In genomic region chr18:12441475-12442035, GRCh38 we compare ENCODE assay signal across 24 cellular contexts. TPM values are rescaled to one million over a fixed set of nuclear protein-coding genes. Genes with fewer than 3 reads are reported as not detected.
DNase-seq lines count a peak whose midpoint lies in the region; ATAC-seq and TF ChIP-seq lines count a peak whose summit lies in the region.
"Had no signal": no experiment of that assay in that cellular context is flagged by ENCODE, and none has a peak within 500 bp of the region (broad histone marks: within the 10 kb centered on the region; RNA-seq: fewer than 3 reads in every experiment).

No MANE protein-coding gene starts in this region.

- TF ChIP-seq POLR2A in upper lobe of left lung (IDR thresholded peaks at IDR 0.05): no peak

- H3K27ac ChIP-seq in upper lobe of left lung (no peak overlapping the region), RWPE1 (no peak overlapping the region)
- H3K27ac ChIP-seq: 22Rv1, C4-2B had no signal

- H3K9me3 ChIP-seq in upper lobe of left lung: peaks cover 0 to 8% (median 4%) of the 10 kb centered on the region in 4 donors

- H3K9me3 Mint-ChIP-seq in glutamatergic neuron (ENCODE audit: unreplicated experiment): peaks cover 7% of the 10 kb centered on the region

- no peaks in the 10 kb centered on the region for H3K27me3 ChIP-seq in upper lobe of left lung
- H3K27me3 ChIP-seq: MG63 had no signal

- POLR2A ChIA-PET in RWPE1 (lab: Yijun Ruan, JAX; ENCODE audit: low non-redundant PET): no interaction called here

- TF ChIP-seq EP300 in upper lobe of left lung (IDR thresholded peaks at IDR 0.05): no peak

- H3K27ac Mint-ChIP-seq in glutamatergic neuron (ENCODE audit: unreplicated experiment): peak overlapping the region; percentile 48
- H3K27ac Mint-ChIP-seq: HFFc6 had no signal

- H3K36me3 ChIP-seq in upper lobe of left lung: peaks cover 0 to 13% (median 6%) of the 10 kb centered on the region in 4 donors

- H3K4me3 ChIP-seq in upper lobe of left lung: no peak overlapping the region
- H3K4me3 ChIP-seq: MG63 had no signal

- H3K4me3 Mint-ChIP-seq in glutamatergic neuron (ENCODE audit: unreplicated experiment): no peak overlapping the region
- H3K4me3 Mint-ChIP-seq: H9, HFFc6 had no signal

- H3K27me3 Mint-ChIP-seq in glutamatergic neuron (ENCODE audit: unreplicated experiment): no peaks in the 10 kb centered on the region

- peaks cover 6% of the 10 kb centered on the region for H3K4me1 Mint-ChIP-seq in glutamatergic neuron (ENCODE audit: low read depth, unreplicated experiment)
- H3K4me1 Mint-ChIP-seq: H9 had no signal

- no peaks in the 10 kb centered on the region for H3K4me1 ChIP-seq in upper lobe of left lung

- CTCF ChIA-PET in RWPE1 (lab: Yijun Ruan, JAX): interaction anchor here (0.5 kb wide), 1 partner anchor 166 kb away, joined by 5 read pairs; no protein-coding TSS in a partner anchor

- TF ChIP-seq CTCF in glutamatergic neuron (IDR thresholded peaks at IDR 0.05; ENCODE audit: partially characterized antibody, unreplicated experiment): no peak
- TF ChIP-seq CTCF in upper lobe of left lung (IDR thresholded peaks at IDR 0.05): no peak
- TF ChIP-seq CTCF in RWPE1 (conservative IDR thresholded peaks at IDR 0.05; ENCODE audit: low read depth): no peak

- peaks cover 23% of the 10 kb centered on the region for H3K36me3 Mint-ChIP-seq in glutamatergic neuron (ENCODE audit: unreplicated experiment)

- 70 to 90% methylated on average over 12 of the region's 12 CpGs for WGBS in upper lobe of left lung, 2 donors

- no peak for ATAC-seq in upper lobe of left lung (ENCODE audit: low FRiP score in 2 of 2)
- no peak for ATAC-seq in GM19467 (IDR thresholded peaks at IDR 0.05; ENCODE audit: unreplicated experiment)

- DNase-seq in DMS 273 (lab: John Stamatoyannopoulos, UW; ENCODE audit: unreplicated experiment): peak; percentile 47
- no peak for DNase-seq in DMS 273 treated with DMSO at 0.1 percent for 48 hours (lab: John Stamatoyannopoulos, UW)
- DNase-seq in RPMI7951 (ENCODE audit: low read depth): peak; percentile 54
- no peak for DNase-seq in glutamatergic neuron
- no peak for DNase-seq in upper lobe of left lung
- DNase-seq in RWPE1 (ENCODE audit: low spot score): no peak
- no peak for DNase-seq in HUDEP-2 (lab: John Stamatoyannopoulos, UW; ENCODE audit: unreplicated experiment in 76 of 76)
- DNase-seq: ACHN, AML-193, DMS79 treated with DMSO at 0.1 percent for 48 hours, H9, HFFc6, Kasumi-1, MG63, NCI-H1048, NCI-H1417 treated with DMSO at 0.1 percent for 48 hours, NCI-H1930, NCI-H446, OCI-M1, Right ventricle myocardium superior, SW 1271 had no signal

RNA-seq across cellular contexts. Expression of gene PRELID3A, which starts 33.8 kb away (rescaled TPM):
- 3.5 and 4.4 TPM in 2 replicates for total RNA-seq in RPMI7951 (2014; rRNA removed; shearing (Covaris generic))
- total RNA-seq in glutamatergic neuron (ENCODE audit: unreplicated experiment) (7.5 TPM), upper lobe of left lung (10 to 100 TPM in 2 of 6 donors, 1 to 10 TPM in 4; 2.6 to 16.5 (median 4.7) TPM)

Comparison
In these comparisons a context has a peak if more than half of its experiments do, and no peak if none do; other contexts are left out.
1. DNase-seq: peak in DMS 273 (single experiment) and RPMI7951 (single experiment); none in DMS 273 treated with DMSO at 0.1 percent for 48 hours (single experiment), glutamatergic neuron (single experiment), upper lobe of left lung (0 of 2), RWPE1 (single experiment) and HUDEP-2 (0 of 76).